8 cellular contexts compared by ENCODE assay signal in genomic region chr9:33415152-33416038, GRCh38. TPM values are rescaled to one million over a fixed set of nuclear protein-coding genes. Genes with fewer than 3 reads are reported as not detected.
DNase-seq lines count a peak whose midpoint lies in the region; ATAC-seq and TF ChIP-seq lines count a peak whose summit lies in the region.

No MANE protein-coding gene starts in this region.

- TF ChIP-seq CTCF in GM23338 (conservative IDR thresholded peaks at IDR 0.05; ENCODE audit: low read depth in 2 of 2): peak; percentile 77 to 88

- no peaks in the 10 kb centered on the region for H3K36me3 ChIP-seq in GM23338 (ENCODE audit: insufficient read depth)

- no peak overlapping the region for H3K27ac Mint-ChIP-seq in GM23338

- DNase-seq in COR-L47 (lab: John Stamatoyannopoulos, UW) (peak; percentile 64), GM23338 (ENCODE audit: low spot score) (peak; percentile 91), NCI-H2081 treated with DMSO at 0.1 percent for 48 hours (lab: John Stamatoyannopoulos, UW) (peak; percentile 38), ecto neural progenitor cell (ENCODE audit: low spot score) (peak; percentile 78), medulla oblongata (ENCODE audit: extremely low spot score) (peak; percentile 50)
- peak; percentile 84 to 86 for DNase-seq in activated CD4-positive, alpha-beta T cell treated with anti-CD3 and anti-CD28 coated beads, Interleukin-2, amount 50 U/mL, for 4 hours
- peak; percentile 70 for DNase-seq in stimulated activated CD8-positive, alpha-beta memory T cell treated with anti-CD3 and anti-CD28 coated beads, Interleukin-4, amount 100 ng/mL, for 24 hours (ENCODE audit: low read depth)

- H3K4me3 ChIP-seq in GM23338: no peak overlapping the region

- no peaks in the 10 kb centered on the region for H4K20me1 ChIP-seq in GM23338 (replicated peaks; ENCODE audit: insufficient read depth)

- H3K4me2 ChIP-seq in GM23338: 0 out of 2 replicates have a peak overlapping the region, but pooled peaks have one; percentile 36

- no peak overlapping the region for H3K27ac ChIP-seq in GM23338 (ENCODE audit: low read depth)

- peaks cover 3% of the 10 kb centered on the region; the same call in 2 of the 3 replicates for H3K9me3 Mint-ChIP-seq in GM23338

- H3K4me1 Mint-ChIP-seq in GM23338: peaks cover 6% of the 10 kb centered on the region

- peak overlapping the region; percentile 83; the same call in 1 of the 2 replicates for H2AFZ ChIP-seq in GM23338

- no peaks in the 10 kb centered on the region for H3K27me3 ChIP-seq in GM23338 (ENCODE audit: insufficient read depth)

- no peaks in the 10 kb centered on the region for H3K4me1 ChIP-seq in GM23338 (ENCODE audit: insufficient read depth)

- H3F3A ChIP-seq in GM23338 (replicated peaks; ENCODE audit: low read depth): no peaks in the 10 kb centered on the region

- H3K36me3 Mint-ChIP-seq in GM23338 (ENCODE audit: low read depth): no peaks in the 10 kb centered on the region

- no peaks in the 10 kb centered on the region for H3K79me2 ChIP-seq in GM23338 (replicated peaks; ENCODE audit: insufficient read depth)

- H3K4me3 Mint-ChIP-seq in GM23338: no peak overlapping the region

- ATAC-seq in GM23338: peak; percentile 94
- ATAC-seq in GM21717 (IDR thresholded peaks at IDR 0.05; ENCODE audit: unreplicated experiment): no peak

- no peaks in the 10 kb centered on the region for H3K9me2 ChIP-seq in GM23338 (ENCODE audit: insufficient read depth)

- H3K27me3 Mint-ChIP-seq in GM23338 (ENCODE audit: insufficient read depth, low read depth, poor library complexity): peaks cover 9% of the 10 kb centered on the region

TF ChIP-seq in GM23338, 12 proteins besides CTCF, POLR2A, EP300 and RAD21:
- TF ChIP-seq ZNF462 (CRISPR knock-in tag; IDR thresholded peaks at IDR 0.05) (no peak), EZH2phosphoT487 (IDR thresholded peaks at IDR 0.05; ENCODE audit: unreplicated experiment) (no peak), ETS1 (IDR thresholded peaks at IDR 0.05) (no peak), ZNF331 (CRISPR knock-in tag; IDR thresholded peaks at IDR 0.05; ENCODE audit: low read depth) (no peak), REST (IDR thresholded peaks at IDR 0.05; ENCODE audit: unreplicated experiment) (no peak), NANOG (IDR thresholded peaks at IDR 0.05; ENCODE audit: borderline replicate concordance) (no peak), JUNB (IDR thresholded peaks at IDR 0.05; ENCODE audit: unreplicated experiment) (no peak), STAT1 (IDR thresholded peaks at IDR 0.05; ENCODE audit: unreplicated experiment) (no peak), EZH2 (IDR thresholded peaks at IDR 0.05; ENCODE audit: low read depth, unreplicated experiment) (no peak), ZNF114 (CRISPR knock-in tag; IDR thresholded peaks at IDR 0.05) (no peak), POLR2AphosphoS5 (IDR thresholded peaks at IDR 0.05; ENCODE audit: low read depth) (no peak), CREB1 (CRISPR knock-in tag; IDR thresholded peaks at IDR 0.05; ENCODE audit: low read depth) (no peak)

RNA-seq across cellular contexts. Expression of gene AQP7, which starts 13.0 kb away (rescaled TPM):
- not detected in 2 replicates for total RNA-seq in GM23338 (2014; rRNA removed; shearing (Covaris generic))
- polyA plus RNA-seq in GM23338 (2016; fragmentation: Nextera tagmentation; extraction: Ambion mirVana): not detected in 2 replicates

RNA-seq across cellular contexts. Expression of gene AQP3, which starts 32.0 kb away (rescaled TPM):
- total RNA-seq in GM23338 (2014; rRNA removed; shearing (Covaris generic)): 3.5 and 3.8 TPM in 2 replicates
- polyA plus RNA-seq in GM23338 (2016; fragmentation: Nextera tagmentation; extraction: Ambion mirVana): 1.4 and 1.6 TPM in 2 replicates

RNA-seq across cellular contexts. Expression of gene NOL6, which starts 58.3 kb away (rescaled TPM):
- 54.1 and 58.4 TPM in 2 replicates for total RNA-seq in GM23338 (2014; rRNA removed; shearing (Covaris generic))
- 25.0 and 28.7 TPM in 2 replicates for polyA plus RNA-seq in GM23338 (2016; fragmentation: Nextera tagmentation; extraction: Ambion mirVana)

Comparison
In these comparisons a context has a peak if more than half of its experiments do, and no peak if none do; other contexts are left out.
1. DNase-seq: peak in every context shown above with its lines; median percentile 91 in GM23338; 85 in activated CD4-positive, alpha-beta T cell treated with anti-CD3 and anti-CD28 coated beads, Interleukin-2, amount 50 U/mL, for 4 hours; 78 in ecto neural progenitor cell; 70 in stimulated activated CD8-positive, alpha-beta memory T cell treated with anti-CD3 and anti-CD28 coated beads, Interleukin-4, amount 100 ng/mL, for 24 hours; 64 in COR-L47; 50 in medulla oblongata; 38 in NCI-H2081 treated with DMSO at 0.1 percent for 48 hours.